8 cellular contexts compared by ENCODE assay signal in the genomic region with DNA sequence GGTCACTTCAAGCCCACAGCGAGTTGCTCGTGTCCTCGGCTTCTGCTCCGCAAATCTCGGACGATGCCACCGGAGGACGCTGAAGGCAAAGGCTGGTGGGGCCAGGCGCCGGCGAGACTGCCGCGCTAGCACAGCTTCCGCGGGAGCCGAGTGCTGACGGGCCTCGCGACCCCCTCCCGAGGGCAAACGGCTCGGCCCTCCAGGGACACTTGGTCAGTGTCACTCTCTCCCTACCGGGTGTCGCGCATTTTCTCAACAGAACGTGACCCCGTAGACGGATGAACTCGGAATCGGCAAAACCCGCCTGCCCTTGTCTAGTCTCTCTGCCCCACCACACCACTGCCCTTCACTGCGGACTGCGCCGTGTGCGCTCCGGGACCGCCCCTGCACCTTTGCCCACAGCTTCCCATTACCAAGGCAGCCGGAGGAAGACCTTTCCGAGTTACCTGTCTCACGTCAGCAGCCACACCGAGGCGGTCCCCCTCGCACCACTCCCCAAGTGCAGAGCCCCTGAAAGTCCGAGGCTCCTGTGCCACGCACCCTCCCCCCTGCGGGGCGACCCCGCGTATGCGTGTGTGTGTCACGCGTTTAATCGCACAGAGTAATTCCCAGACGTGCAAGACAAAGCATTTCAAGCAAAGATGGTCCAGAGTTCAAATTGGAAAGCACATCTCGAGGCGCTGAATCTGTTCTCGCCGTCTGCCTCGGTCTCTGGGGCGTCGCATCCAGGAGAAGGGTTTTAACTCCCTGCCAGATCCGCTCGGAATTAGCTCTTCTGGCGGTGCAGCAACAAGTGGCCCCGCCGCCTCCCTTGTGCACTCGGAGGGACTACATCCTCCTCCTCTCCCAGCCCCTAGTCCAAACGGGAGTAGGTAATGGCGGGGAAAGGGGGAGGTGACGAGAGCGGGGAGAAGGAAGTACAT.
DNase-seq lines count a peak whose midpoint lies in the region; ATAC-seq and TF ChIP-seq lines count a peak whose summit lies in the region.

No MANE protein-coding gene starts in this region.

- H3K9ac ChIP-seq in HUES6 (ENCODE audit: low read length) (peak overlapping the region; percentile 43), parathyroid adenoma (no peak overlapping the region)

- H2AFZ ChIP-seq in parathyroid adenoma: peak overlapping the region; percentile 19

- peaks cover under 1% of the 10 kb centered on the region; the same call in 1 of the 2 replicates for H3K9me3 ChIP-seq in DOHH2 (ENCODE audit: control insufficient read depth, insufficient read depth, low read length)
- 0 out of 2 replicates have a peak, but pooled peaks cover 2% of the 10 kb centered on the region for H3K9me3 ChIP-seq in HUES6 (ENCODE audit: control insufficient read depth, insufficient read depth, low read depth, low read length)
- no peaks in the 10 kb centered on the region for H3K9me3 ChIP-seq in parathyroid adenoma (ENCODE audit: control insufficient read depth, low read length)

- peak; percentile 22 to 29 for DNase-seq in activated CD4-positive, alpha-beta T cell treated with anti-CD3 and anti-CD28 coated beads, Interleukin-2, amount 50 U/mL, for 48 hours
- DNase-seq in foreskin keratinocyte: peak in 1 of 2 donors; percentile 61

- H3K4me2 ChIP-seq in DOHH2 (ENCODE audit: low read length): peak overlapping the region; percentile 79
- peak overlapping the region; percentile 56 for H3K4me2 ChIP-seq in parathyroid adenoma (ENCODE audit: low read length)

- H3K36me3 ChIP-seq in DOHH2 (ENCODE audit: control insufficient read depth, low read length) (peaks cover 14% of the 10 kb centered on the region), HUES6 (ENCODE audit: control insufficient read depth, insufficient read depth, low read length) (no peaks in the 10 kb centered on the region), parathyroid adenoma (ENCODE audit: control insufficient read depth, insufficient read depth, low read length) (no peaks in the 10 kb centered on the region)

- H3K79me2 ChIP-seq in DOHH2 (ENCODE audit: control insufficient read depth, low read length): peaks cover 64% of the 10 kb centered on the region
- H3K79me2 ChIP-seq in parathyroid adenoma: no peaks in the 10 kb centered on the region

- H3K27ac ChIP-seq in DOHH2 (ENCODE audit: low read depth, low read length) (peak overlapping the region; percentile 81), HUES6 (ENCODE audit: low read depth, low read length) (no peak overlapping the region), foreskin keratinocyte (no peak overlapping the region), parathyroid adenoma (no peak overlapping the region)

- H3K4me3 ChIP-seq in DOHH2 (ENCODE audit: low read length): peak overlapping the region; percentile 80
- H3K4me3 ChIP-seq in HUES6 (ENCODE audit: low read depth, low read length): peak overlapping the region; percentile 78
- peak overlapping the region; percentile 36 for H3K4me3 ChIP-seq in parathyroid adenoma (ENCODE audit: low read depth, low read length)

- H3K9me2 ChIP-seq in DOHH2 (replicated peaks; ENCODE audit: control insufficient read depth, low read length): no peaks in the 10 kb centered on the region

- H3F3A ChIP-seq in DOHH2 (ENCODE audit: control insufficient read depth, insufficient read depth): peaks cover 27% of the 10 kb centered on the region

- H3K27me3 ChIP-seq in DOHH2 (ENCODE audit: control insufficient read depth, low read length) (no peaks in the 10 kb centered on the region), HUES6 (ENCODE audit: control insufficient read depth, insufficient read depth, low read length) (peaks cover 82% of the 10 kb centered on the region), foreskin keratinocyte (peaks cover 70% of the 10 kb centered on the region), parathyroid adenoma (ENCODE audit: control insufficient read depth, insufficient read depth, low read length) (peaks cover 8% of the 10 kb centered on the region)

- ATAC-seq in foreskin keratinocyte (peak; percentile 7), HG03025 (IDR thresholded peaks at IDR 0.05; ENCODE audit: low FRiP score, unreplicated experiment) (no peak), GM18520 (IDR thresholded peaks at IDR 0.05; ENCODE audit: unreplicated experiment) (no peak), HG03571 (IDR thresholded peaks at IDR 0.05; ENCODE audit: unreplicated experiment) (no peak)

- peaks cover 39% of the 10 kb centered on the region for H3K4me1 ChIP-seq in DOHH2 (ENCODE audit: control insufficient read depth, low read length)
- H3K4me1 ChIP-seq in HUES6 (ENCODE audit: control insufficient read depth, insufficient read depth, low read length): peaks cover 15% of the 10 kb centered on the region
- no peaks in the 10 kb centered on the region for H3K4me1 ChIP-seq in foreskin keratinocyte
- H3K4me1 ChIP-seq in parathyroid adenoma: peaks cover 19% of the 10 kb centered on the region

- TF ChIP-seq CTCF in DOHH2 (IDR thresholded peaks at IDR 0.05; ENCODE audit: low read depth, low read length, poor library complexity, severe bottlenecking): peak; percentile 53
- peak; percentile 48 for TF ChIP-seq CTCF in foreskin keratinocyte (conservative IDR thresholded peaks at IDR 0.05)
- peak; percentile 31 for TF ChIP-seq CTCF in parathyroid adenoma (IDR thresholded peaks at IDR 0.05)

- peaks cover 5% of the 10 kb centered on the region; the same call in 1 of the 2 replicates for H4K20me1 ChIP-seq in DOHH2 (ENCODE audit: control insufficient read depth, insufficient read depth, low read depth, low read length)
